In the genomic region with DNA sequence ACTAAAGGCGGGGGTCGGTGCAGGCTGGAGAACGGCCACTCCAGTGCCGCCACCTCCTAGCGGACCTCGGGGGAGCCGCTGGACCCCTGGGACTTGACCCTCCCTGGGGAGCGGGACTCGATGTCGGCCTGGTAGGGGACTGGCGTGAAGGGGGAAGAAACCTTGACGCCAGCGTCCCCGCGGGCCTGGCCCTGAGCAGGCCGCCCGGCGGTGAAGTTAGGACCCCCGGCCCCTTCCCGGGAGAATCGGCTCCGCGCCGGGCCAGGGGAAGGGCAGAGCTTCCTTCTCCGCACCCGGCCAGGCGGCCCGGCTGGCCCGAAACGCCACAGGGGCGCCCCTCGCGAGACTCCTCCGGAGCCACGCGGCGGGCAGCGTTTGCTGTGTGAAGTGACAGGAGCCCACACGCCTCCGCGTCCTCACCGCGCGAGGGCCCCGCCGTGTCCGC, we compare ENCODE assay signal across 8 cellular contexts. TPM values are rescaled to one million over a fixed set of nuclear protein-coding genes. Genes with fewer than 3 reads are reported as not detected.
A peak's percentile ranks its signal among the peaks of the same experiment; 100 is the strongest.
DNase-seq lines count a peak whose midpoint lies in the region; ATAC-seq and TF ChIP-seq lines count a peak whose summit lies in the region.

No MANE protein-coding gene starts in this region.

- in situ Hi-C loops in HAP-1 (cut with MboI; ENCODE audit: low sequenced_read_pairs) = no loop called here

- DNase-seq in COLO829 (ENCODE audit: low spot score) (peak; percentile 26), HAP-1 (ENCODE audit: low spot score in 2 of 2) (no peak), T-cell (peak in 15 of 34 experiments; percentile 11 to 44 (median 24)), endothelial cell (ENCODE audit: low spot score) (peak; percentile 45), D341Med (ENCODE audit: low spot score) (no peak), head of caudate nucleus (no peak), GDM1 (lab: John Stamatoyannopoulos, UW) (no peak)
- DNase-seq in natural killer cell treated with Interleukin-12 subunit alpha and Interleukin-12 subunit beta and Interleukin-15 and Interleukin-18, amount 100 ng/mL, for 72 hours (ENCODE audit: low spot score) = no peak

- H3K9me3 ChIP-seq in HAP-1 = no peaks in the 10 kb centered on the region; the same call in 1 of the 2 replicates

- CTCF ChIA-PET in T-cell (lab: Charles Lee) = no interaction called here

- peak overlapping the region; percentile 67 to 81 (median 74) for H3K4me3 Mint-ChIP-seq in T-cell
- peak overlapping the region; percentile 74 for H3K4me3 Mint-ChIP-seq in endothelial cell (ENCODE audit: unreplicated experiment)
- H3K4me3 Mint-ChIP-seq in natural killer cell treated with Interleukin-12 subunit alpha and Interleukin-12 subunit beta and Interleukin-15 and Interleukin-18, amount 100 ng/mL, for 72 hours = peak overlapping the region; percentile 51

- peaks cover 41% of the 10 kb centered on the region for H3K36me3 ChIP-seq in HAP-1 (replicated peaks)

- POLR2A ChIA-PET in T-cell (lab: Charles Lee) = interaction anchor here in 1 of 2 donors (0.6 kb wide), 1 partner anchor 117 kb away, joined by 3 read pairs; no protein-coding TSS in a partner anchor

- H3K4me3 ChIP-seq in HAP-1 = peak overlapping the region; percentile 86

- peak; percentile 54 to 68 (median 65) for ATAC-seq in T-cell (replicated peaks in 1 of 4)
- peak; percentile 63 to 73 for ATAC-seq in natural killer cell treated with Interleukin-12 subunit alpha and Interleukin-12 subunit beta and Interleukin-15 and Interleukin-18, amount 100 ng/mL, for 72 hours

- H3K4me1 Mint-ChIP-seq in T-cell (peaks cover 6 to 19% (median 16%) of the 10 kb centered on the region in 3 donors), endothelial cell (ENCODE audit: unreplicated experiment) (peaks cover 3% of the 10 kb centered on the region)
- peaks cover 0 to 7% of the 10 kb centered on the region in 2 donors for H3K4me1 Mint-ChIP-seq in natural killer cell treated with Interleukin-12 subunit alpha and Interleukin-12 subunit beta and Interleukin-15 and Interleukin-18, amount 100 ng/mL, for 72 hours (ENCODE audit: low read depth in 2 of 2)

- intact Hi-C loops in head of caudate nucleus (cut with DNase I) = no loop called here

- no peak for TF ChIP-seq CTCF in endothelial cell (IDR thresholded peaks at IDR 0.05; ENCODE audit: unreplicated experiment)

- peaks cover 1% of the 10 kb centered on the region for H3K36me3 Mint-ChIP-seq in T-cell
- no peaks in the 10 kb centered on the region for H3K36me3 Mint-ChIP-seq in endothelial cell (ENCODE audit: low read depth, unreplicated experiment)
- H3K36me3 Mint-ChIP-seq in natural killer cell treated with Interleukin-12 subunit alpha and Interleukin-12 subunit beta and Interleukin-15 and Interleukin-18, amount 100 ng/mL, for 72 hours = no peaks in the 10 kb centered on the region

- no peak overlapping the region for H3K27ac Mint-ChIP-seq in T-cell
- no peak overlapping the region for H3K27ac Mint-ChIP-seq in endothelial cell (ENCODE audit: unreplicated experiment)
- H3K27ac Mint-ChIP-seq in natural killer cell treated with Interleukin-12 subunit alpha and Interleukin-12 subunit beta and Interleukin-15 and Interleukin-18, amount 100 ng/mL, for 72 hours = no peak overlapping the region

- peaks cover 7% of the 10 kb centered on the region for H3K4me1 ChIP-seq in HAP-1

- no peaks in the 10 kb centered on the region for H3K27me3 ChIP-seq in HAP-1 (ENCODE audit: low read depth)

- H3K9me3 Mint-ChIP-seq in T-cell (no peaks in the 10 kb centered on the region), endothelial cell (ENCODE audit: unreplicated experiment) (no peaks in the 10 kb centered on the region)
- no peaks in the 10 kb centered on the region for H3K9me3 Mint-ChIP-seq in natural killer cell treated with Interleukin-12 subunit alpha and Interleukin-12 subunit beta and Interleukin-15 and Interleukin-18, amount 100 ng/mL, for 72 hours

- no peaks in the 10 kb centered on the region for H3K27me3 Mint-ChIP-seq in T-cell
- peaks cover 10% of the 10 kb centered on the region for H3K27me3 Mint-ChIP-seq in endothelial cell (ENCODE audit: unreplicated experiment)
- no peaks in the 10 kb centered on the region for H3K27me3 Mint-ChIP-seq in natural killer cell treated with Interleukin-12 subunit alpha and Interleukin-12 subunit beta and Interleukin-15 and Interleukin-18, amount 100 ng/mL, for 72 hours

RNA-seq across cellular contexts. Expression of gene DUS1L, which starts 0.4 kb away (rescaled TPM):
- total RNA-seq in T-cell (100 to 1,000 TPM; 137 to 186 (median 177) TPM), endothelial cell (ENCODE audit: unreplicated experiment) (74.1 TPM)
- total RNA-seq in natural killer cell treated with Interleukin-12 subunit alpha and Interleukin-12 subunit beta and Interleukin-15 and Interleukin-18, amount 100 ng/mL, for 72 hours = 100 to 1,000 TPM; 125 to 196 TPM

RNA-seq across cellular contexts. Expression of gene GPS1, which starts 13.5 kb away (rescaled TPM):
- total RNA-seq in T-cell (100 to 1,000 TPM in 2 of 5 donors, 10 to 100 TPM in 3; 75.3 to 117 (median 98.0) TPM), endothelial cell (ENCODE audit: unreplicated experiment) (80.0 TPM)
- total RNA-seq in natural killer cell treated with Interleukin-12 subunit alpha and Interleukin-12 subunit beta and Interleukin-15 and Interleukin-18, amount 100 ng/mL, for 72 hours = 100 to 1,000 TPM; 112 to 114 TPM

RNA-seq across cellular contexts. Expression of gene RFNG, which starts 13.6 kb away (rescaled TPM):
- total RNA-seq in T-cell (10 to 100 TPM; 31.5 to 38.6 (median 35.2) TPM), endothelial cell (ENCODE audit: unreplicated experiment) (19.7 TPM)
- total RNA-seq in natural killer cell treated with Interleukin-12 subunit alpha and Interleukin-12 subunit beta and Interleukin-15 and Interleukin-18, amount 100 ng/mL, for 72 hours = 10 to 100 TPM; 18.2 to 23.1 TPM

RNA-seq across cellular contexts. Expression of gene DCXR, which starts 27.7 kb away (rescaled TPM):
- total RNA-seq in T-cell (100 to 1,000 TPM in 1 of 5 donors, 10 to 100 TPM in 4; 70.4 to 111 (median 96.1) TPM), endothelial cell (ENCODE audit: unreplicated experiment) (30.8 TPM)
- 100 to 1,000 TPM in 1 of 2 donors, 10 to 100 TPM in 1; 95.7 to 136 TPM for total RNA-seq in natural killer cell treated with Interleukin-12 subunit alpha and Interleukin-12 subunit beta and Interleukin-15 and Interleukin-18, amount 100 ng/mL, for 72 hours

RNA-seq across cellular contexts. Expression of gene FASN, which starts 32.8 kb away (rescaled TPM):
- total RNA-seq in T-cell (100 to 1,000 TPM in 2 of 5 donors, 10 to 100 TPM in 3; 48.2 to 144 (median 52.5) TPM), endothelial cell (ENCODE audit: unreplicated experiment) (400 TPM)
- 100 to 1,000 TPM; 195 to 451 TPM for total RNA-seq in natural killer cell treated with Interleukin-12 subunit alpha and Interleukin-12 subunit beta and Interleukin-15 and Interleukin-18, amount 100 ng/mL, for 72 hours

Comparison
In these comparisons a context has a peak if more than half of its experiments do, and no peak if none do; other contexts are left out.
1. DNase-seq: peak in COLO829 (single experiment) and endothelial cell (single experiment); none in HAP-1 (0 of 2), natural killer cell treated with Interleukin-12 subunit alpha and Interleukin-12 subunit beta and Interleukin-15 and Interleukin-18, amount 100 ng/mL, for 72 hours (single experiment), D341Med (single experiment), head of caudate nucleus (0 of 42) and GDM1 (single experiment).
2. Peak in every context shown above with its lines, with median percentiles within 50 percentile points of each other: H3K4me3 Mint-ChIP-seq.